In the genomic region with DNA sequence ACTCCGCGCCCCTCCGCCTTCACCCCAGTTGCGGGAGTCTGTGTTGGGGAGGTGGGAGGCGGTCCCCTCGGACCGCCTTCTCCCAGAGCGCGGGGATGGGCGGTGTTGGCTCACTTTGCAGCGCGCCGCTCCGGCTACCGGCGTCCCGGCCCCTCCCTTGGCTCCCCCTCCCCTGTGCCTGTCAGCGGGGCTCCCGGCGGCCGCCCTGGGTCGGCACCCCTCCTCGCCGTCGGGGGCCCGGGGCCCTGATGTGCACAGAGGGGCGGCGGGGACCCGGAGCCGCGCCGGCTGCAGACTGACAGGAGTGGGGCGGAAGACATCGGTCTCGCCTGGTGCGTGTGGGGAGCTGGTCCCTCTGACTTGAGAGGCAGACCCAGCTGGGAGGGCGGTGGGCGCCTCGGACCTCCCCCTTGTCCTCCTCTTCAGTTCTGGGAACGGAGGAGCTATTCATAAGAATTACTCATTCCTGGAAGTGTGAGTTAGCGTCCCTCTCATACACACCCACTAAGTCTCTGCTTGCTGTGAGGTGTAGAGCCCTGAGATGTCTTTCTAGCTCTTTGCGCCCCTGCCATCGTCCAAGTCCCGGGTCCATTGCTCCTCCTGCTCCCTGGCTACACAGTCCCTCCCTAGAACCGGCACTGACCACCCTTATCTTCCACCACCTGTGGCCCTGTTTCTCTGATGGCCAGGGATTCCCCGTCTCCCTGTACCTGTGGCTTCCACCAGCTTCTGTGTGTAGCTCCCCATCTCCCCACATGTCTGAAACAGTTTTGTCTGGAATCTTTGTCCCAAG, we compare ENCODE assay signal across 8 cellular contexts. TPM values are rescaled to one million over a fixed set of nuclear protein-coding genes. Genes with fewer than 3 reads are reported as not detected.
A peak's percentile ranks its signal among the peaks of the same experiment; 100 is the strongest.
DNase-seq lines count a peak whose midpoint lies in the region; ATAC-seq, FAIRE-seq and TF ChIP-seq lines count a peak whose summit lies in the region.

No MANE protein-coding gene starts in this region.

- CTCF ChIA-PET in CD8-positive, alpha-beta memory T cell (lab: Charles Lee), result interaction anchor here (0.8 to 1.4 kb wide), 4 partner anchors 14 to 146 kb away, joined by 3 read pairs; no protein-coding TSS in a partner anchor

- H3K27ac ChIP-seq in CD8-positive, alpha-beta memory T cell (ENCODE audit: low read depth, low read length), result no peak overlapping the region

- H3K4me3 ChIP-seq in CD8-positive, alpha-beta memory T cell (ENCODE audit: low read length), result no peak overlapping the region
- peak overlapping the region; percentile 40 for H3K4me3 ChIP-seq in bronchial epithelial cell (ENCODE audit: low read depth, low read length)

- no peak for FAIRE-seq in bronchial epithelial cell (lab: Jason Lieb, UNC)

- peak overlapping the region in 2 of 8 donors; percentile 17 to 38 for H3K27ac Mint-ChIP-seq in CD8-positive, alpha-beta memory T cell

- H3K36me3 Mint-ChIP-seq in CD8-positive, alpha-beta memory T cell, result no peaks in the 10 kb centered on the region

- H3K9me3 ChIP-seq in CD8-positive, alpha-beta memory T cell (ENCODE audit: low read length), result no peaks in the 10 kb centered on the region

- H3K27me3 Mint-ChIP-seq in CD8-positive, alpha-beta memory T cell, result peaks cover 26 to 36% of the 10 kb centered on the region in 2 donors

- no peaks in the 10 kb centered on the region for H3K4me1 ChIP-seq in CD8-positive, alpha-beta memory T cell (ENCODE audit: insufficient read depth, low read length)

- H3K9me3 Mint-ChIP-seq in CD8-positive, alpha-beta memory T cell, result peaks cover 0 to 12% (median 3%) of the 10 kb centered on the region in 5 donors

- no peaks in the 10 kb centered on the region for H3K36me3 ChIP-seq in CD8-positive, alpha-beta memory T cell (ENCODE audit: insufficient read depth, low read length)
- no peaks in the 10 kb centered on the region for H3K36me3 ChIP-seq in bronchial epithelial cell (ENCODE audit: control insufficient read depth, insufficient read depth, low read length)

- peaks cover 44% of the 10 kb centered on the region for H3K27me3 ChIP-seq in CD8-positive, alpha-beta memory T cell (ENCODE audit: insufficient read depth, low read length, poor library complexity, severe bottlenecking)
- H3K27me3 ChIP-seq in bronchial epithelial cell (ENCODE audit: control insufficient read depth, insufficient read depth, low read length), result peaks cover 19% of the 10 kb centered on the region

- peaks cover 12 to 21% (median 16%) of the 10 kb centered on the region in 3 donors for H3K4me1 Mint-ChIP-seq in CD8-positive, alpha-beta memory T cell

- POLR2A ChIA-PET in CD8-positive, alpha-beta memory T cell (lab: Charles Lee), result no interaction called here

- no peak for TF ChIP-seq CTCF in bronchial epithelial cell (IDR thresholded peaks at IDR 0.05; ENCODE audit: insufficient read depth, low read length, severe bottlenecking)

- DNase-seq in CD8-positive, alpha-beta memory T cell, result no peak
- DNase-seq in NCI-H1105 (lab: John Stamatoyannopoulos, UW), result peak; percentile 51
- peak; percentile 29 for DNase-seq in bronchial epithelial cell (ENCODE audit: low read depth)
- peak; percentile 46 for DNase-seq in left lobe of liver (ENCODE audit: low spot score)
- peak; percentile 7 for DNase-seq in stimulated activated naive CD8-positive, alpha-beta T cell treated with anti-CD3 and anti-CD28 coated beads, Interleukin-15, Interleukin-2, amounts not matched to agents 100 U/mL and 50 U/mL, for 24 hours
- DNase-seq in NCI-H128 (lab: John Stamatoyannopoulos, UW; ENCODE audit: unreplicated experiment), result no peak

- peak overlapping the region; percentile 50 to 89 (median 70) for H3K4me3 Mint-ChIP-seq in CD8-positive, alpha-beta memory T cell

- ATAC-seq in left lobe of liver (no peak), HG03354 (IDR thresholded peaks at IDR 0.05; ENCODE audit: poor library complexity, severe bottlenecking, unreplicated experiment) (no peak), GM18861 (IDR thresholded peaks at IDR 0.05; ENCODE audit: unreplicated experiment) (no peak)
- ATAC-seq in stimulated activated naive CD8-positive, alpha-beta T cell treated with anti-CD3 and anti-CD28 coated beads, Interleukin-15, Interleukin-2, amounts not matched to agents 100 U/mL and 50 U/mL, for 24 hours, result peak; percentile 37

RNA-seq across cellular contexts. Expression of gene KALRN, which starts 1.0 kb away (rescaled TPM):
- total RNA-seq in CD8-positive, alpha-beta memory T cell, result 1 to 10 TPM; 5.1 to 5.4 TPM
- 2.6 TPM for polyA plus RNA-seq in CD8-positive, alpha-beta memory T cell
- total RNA-seq in bronchial epithelial cell (1.8 and 7.3 TPM in 2 replicates), left lobe of liver (14.0 TPM)

RNA-seq across cellular contexts. Expression of gene ROPN1, which starts 42.3 kb away (rescaled TPM):
- total RNA-seq in CD8-positive, alpha-beta memory T cell, result not detected
- not detected for polyA plus RNA-seq in CD8-positive, alpha-beta memory T cell
- not detected in 2 replicates for total RNA-seq in bronchial epithelial cell
- total RNA-seq in left lobe of liver, result not detected

Comparison
In these comparisons a context has a peak if more than half of its experiments do, and no peak if none do; other contexts are left out.
1. DNase-seq: peak in NCI-H1105 (single experiment), bronchial epithelial cell (single experiment), left lobe of liver (single experiment) and stimulated activated naive CD8-positive, alpha-beta T cell treated with anti-CD3 and anti-CD28 coated beads, Interleukin-15, Interleukin-2, amounts not matched to agents 100 U/mL and 50 U/mL, for 24 hours (single experiment); none in CD8-positive, alpha-beta memory T cell (0 of 5) and NCI-H128 (single experiment).